1 cellular context compared by ENCODE assay signal in the genomic region with DNA sequence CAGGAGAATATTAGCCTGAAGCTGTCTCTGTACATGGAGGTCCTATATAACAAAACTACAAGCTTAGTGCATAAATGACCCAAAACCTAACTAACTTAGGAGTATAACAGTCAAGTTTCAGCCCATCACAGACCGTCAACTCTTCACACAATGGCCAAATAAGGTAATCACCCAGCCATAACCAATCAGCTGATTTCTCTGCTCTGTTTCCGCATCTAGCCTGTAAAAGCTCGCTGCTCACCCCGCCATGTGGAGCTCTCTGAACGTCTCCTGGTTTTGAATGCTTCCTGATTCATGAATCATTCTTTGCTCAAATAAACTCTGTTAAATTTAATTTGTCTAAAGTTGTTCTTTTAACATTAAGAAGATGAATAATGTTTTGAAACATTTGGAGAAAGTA.
TF ChIP-seq lines count a peak whose summit lies in the region.

No MANE protein-coding gene starts in this region.

TF ChIP-seq in HEK293T, 16 proteins besides CTCF, POLR2A, EP300 and RAD21:
- no peak for TF ChIP-seq BHLHE40 (IDR thresholded peaks at IDR 0.05; ENCODE audit: borderline replicate concordance)
- no peak for TF ChIP-seq ARNT (IDR thresholded peaks at IDR 0.05)
- TF ChIP-seq CTBP1 (IDR thresholded peaks at IDR 0.05; ENCODE audit: borderline replicate concordance), result no peak
- TF ChIP-seq SP1 (IDR thresholded peaks at IDR 0.05), result no peak
- TF ChIP-seq ZNF384 (IDR thresholded peaks at IDR 0.05), result no peak
- TF ChIP-seq FOXK2 (IDR thresholded peaks at IDR 0.05), result no peak
- no peak for TF ChIP-seq LEF1 (IDR thresholded peaks at IDR 0.05; ENCODE audit: borderline replicate concordance)
- TF ChIP-seq L3MBTL2 (conservative IDR thresholded peaks at IDR 0.05), result no peak
- TF ChIP-seq, protein P1, sequence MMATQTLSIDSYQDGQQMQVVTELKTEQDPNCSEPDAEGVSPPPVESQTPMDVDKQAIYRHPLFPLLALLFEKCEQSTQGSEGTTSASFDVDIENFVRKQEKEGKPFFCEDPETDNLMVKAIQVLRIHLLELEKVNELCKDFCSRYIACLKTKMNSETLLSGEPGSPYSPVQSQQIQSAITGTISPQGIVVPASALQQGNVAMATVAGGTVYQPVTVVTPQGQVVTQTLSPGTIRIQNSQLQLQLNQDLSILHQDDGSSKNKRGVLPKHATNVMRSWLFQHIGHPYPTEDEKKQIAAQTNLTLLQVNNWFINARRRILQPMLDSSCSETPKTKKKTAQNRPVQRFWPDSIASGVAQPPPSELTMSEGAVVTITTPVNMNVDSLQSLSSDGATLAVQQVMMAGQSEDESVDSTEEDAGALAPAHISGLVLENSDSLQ (IDR thresholded peaks at IDR 0.05), result no peak
- no peak for TF ChIP-seq SUZ12 (IDR thresholded peaks at IDR 0.05)
- TF ChIP-seq FOXA1 (IDR thresholded peaks at IDR 0.05), result no peak
- no peak for TF ChIP-seq FOXM1 (IDR thresholded peaks at IDR 0.05; ENCODE audit: borderline replicate concordance)
- no peak for TF ChIP-seq HDGF (IDR thresholded peaks at IDR 0.05; ENCODE audit: borderline replicate concordance)
- TF ChIP-seq TARDBP (IDR thresholded peaks at IDR 0.05), result no peak
- TF ChIP-seq ELF4 (IDR thresholded peaks at IDR 0.05), result no peak
- TF ChIP-seq NFRKB (IDR thresholded peaks at IDR 0.05), result no peak
